In genomic region chr2:147451902-147452515, GRCh38 we compare ENCODE assay signal across 25 cellular contexts.
DNase-seq lines count a peak whose midpoint lies in the region; ATAC-seq, FAIRE-seq and TF ChIP-seq lines count a peak whose summit lies in the region.
"Had no signal": no experiment of that assay in that cellular context is flagged by ENCODE, and none has a peak within 500 bp of the region (broad histone marks: within the 10 kb centered on the region; RNA-seq: fewer than 3 reads in every experiment).

No MANE protein-coding gene starts in this region.

- no peaks in the 10 kb centered on the region for H3K36me3 ChIP-seq in A673 (ENCODE audit: insufficient read depth, low read length, poor library complexity, severe bottlenecking)
- no peaks in the 10 kb centered on the region for H3K36me3 ChIP-seq in GM23338 (ENCODE audit: insufficient read depth)
- no peaks in the 10 kb centered on the region for H3K36me3 ChIP-seq in right lobe of liver
- H3K36me3 ChIP-seq in effector memory CD4-positive, alpha-beta T cell (ENCODE audit: control insufficient read depth, insufficient read depth, low read length), result no peaks in the 10 kb centered on the region
- H3K36me3 ChIP-seq: adrenal gland, breast epithelium, sigmoid colon had no signal

- H3K36me3 Mint-ChIP-seq in GM23338 (ENCODE audit: low read depth), result no peaks in the 10 kb centered on the region
- peaks cover 2% of the 10 kb centered on the region for H3K36me3 Mint-ChIP-seq in T-helper 17 cell (ENCODE audit: low read depth)
- H3K36me3 Mint-ChIP-seq: mesothelial cell of epicardium; naive thymus-derived CD8-positive, alpha-beta T cell had no signal

- TF ChIP-seq CTCF in A673 (conservative IDR thresholded peaks at IDR 0.05; ENCODE audit: low read depth, low read length), result peak; percentile 45
- TF ChIP-seq CTCF in GM23338 (conservative IDR thresholded peaks at IDR 0.05; ENCODE audit: low read depth in 2 of 2), result peak; percentile 49 to 55
- no peak for TF ChIP-seq CTCF in coronary artery (IDR thresholded peaks at IDR 0.05)
- no peak for TF ChIP-seq CTCF in right lobe of liver (IDR thresholded peaks at IDR 0.05)

- H3K4me1 Mint-ChIP-seq in GM23338 (peaks cover 37% of the 10 kb centered on the region), T-helper 17 cell (peaks cover 14% of the 10 kb centered on the region)
- H3K4me1 Mint-ChIP-seq: activated B cell treated with CpG ODN at 0.5 μM for 24 hours had no signal

- H4K20me1 ChIP-seq in GM23338 (replicated peaks; ENCODE audit: insufficient read depth), result no peaks in the 10 kb centered on the region

- no peaks in the 10 kb centered on the region for H3K9me3 ChIP-seq in A673 (ENCODE audit: low read depth, low read length, poor library complexity, severe bottlenecking)
- no peaks in the 10 kb centered on the region for H3K9me3 ChIP-seq in T-helper 17 cell (ENCODE audit: control insufficient read depth, low read length, poor library complexity, severe bottlenecking)
- no peaks in the 10 kb centered on the region for H3K9me3 ChIP-seq in right lobe of liver
- H3K9me3 ChIP-seq in effector memory CD4-positive, alpha-beta T cell (ENCODE audit: control insufficient read depth, low read length), result no peaks in the 10 kb centered on the region
- H3K9me3 ChIP-seq: adrenal gland, breast epithelium, sigmoid colon had no signal

- no peak overlapping the region for H2AFZ ChIP-seq in GM23338
- H2AFZ ChIP-seq: parathyroid adenoma had no signal

- WGBS in right lobe of liver (ENCODE audit: insufficient coverage, low coverage, low lambda C conversion rate, missing lambda C conversion rate), result 58% methylated on average over 3 of the region's 3 CpGs

- POLR2A ChIA-PET in A673 (lab: Charles Lee; ENCODE audit: low non-redundant PET), result no interaction called here

- peak overlapping the region; percentile 84; the same call in 1 of the 2 replicates for H3K27ac Mint-ChIP-seq in GM23338
- peak overlapping the region; percentile 95 for H3K27ac Mint-ChIP-seq in T-helper 17 cell
- H3K27ac Mint-ChIP-seq: activated B cell treated with CpG ODN at 0.5 μM for 24 hours; activated T-cell treated with anti-CD3 and anti-CD28 coated beads, Interleukin-2, amount 50 U/mL, for 24 hours; mesothelial cell of epicardium; naive thymus-derived CD8-positive, alpha-beta T cell had no signal

- TF ChIP-seq POLR2A in right lobe of liver (IDR thresholded peaks at IDR 0.05), result no peak

- peak; percentile 9 for FAIRE-seq in islet of Langerhans (lab: Jason Lieb, UNC)
- FAIRE-seq: endometrium had no signal

- DNase-seq in A673 (ENCODE audit: low spot score) (peak; percentile 75), GM23338 (ENCODE audit: low spot score) (peak; percentile 18), T-helper 17 cell (no peak), coronary artery (ENCODE audit: low spot score) (no peak), right lobe of liver (no peak), COLO668 (lab: John Stamatoyannopoulos, UW; ENCODE audit: unreplicated experiment) (no peak)
- no peak for DNase-seq in effector memory CD4-positive, alpha-beta T cell
- DNase-seq: activated B cell treated with CpG ODN at 0.5 μM for 24 hours; activated naive CD4-positive, alpha-beta T cell; activated T-cell treated with anti-CD3 and anti-CD28 coated beads, Interleukin-2, amount 50 U/mL, for 24 hours; adrenal gland; C1 segment of cervical spinal cord; cortex of kidney; GOT3; MM.1S; naive thymus-derived CD8-positive, alpha-beta T cell; NCI-H446 treated with DMSO at 0.1 percent for 48 hours; sigmoid colon; substantia nigra had no signal

- H3K9me3 Mint-ChIP-seq in GM23338, result no peaks in the 10 kb centered on the region
- H3K9me3 Mint-ChIP-seq: activated B cell treated with CpG ODN at 0.5 μM for 24 hours; activated T-cell treated with anti-CD3 and anti-CD28 coated beads, Interleukin-2, amount 50 U/mL, for 24 hours; mesothelial cell of epicardium; naive thymus-derived CD8-positive, alpha-beta T cell had no signal

- H3K27me3 ChIP-seq in A673 (replicated peaks; ENCODE audit: insufficient read depth, low read depth, low read length, poor library complexity) (no peaks in the 10 kb centered on the region), GM23338 (ENCODE audit: insufficient read depth) (no peaks in the 10 kb centered on the region), right lobe of liver (no peaks in the 10 kb centered on the region)
- H3K27me3 ChIP-seq in effector memory CD4-positive, alpha-beta T cell (replicated peaks; ENCODE audit: control insufficient read depth, insufficient read depth, low read length, poor library complexity, severe bottlenecking), result no peaks in the 10 kb centered on the region
- H3K27me3 ChIP-seq: adrenal gland, breast epithelium, sigmoid colon had no signal

- ATAC-seq in GM23338 (peak; percentile 22; the same call in 2 of the 3 replicates), T-helper 17 cell (no peak), right lobe of liver (no peak)
- ATAC-seq: naive thymus-derived CD8-positive, alpha-beta T cell had no signal

- no peaks in the 10 kb centered on the region for H3F3A ChIP-seq in GM23338 (replicated peaks; ENCODE audit: low read depth)

- H3K27me3 Mint-ChIP-seq in GM23338 (ENCODE audit: insufficient read depth, low read depth, poor library complexity) (no peaks in the 10 kb centered on the region), T-helper 17 cell (no peaks in the 10 kb centered on the region)
- H3K27me3 Mint-ChIP-seq: activated B cell treated with CpG ODN at 0.5 μM for 24 hours; activated T-cell treated with anti-CD3 and anti-CD28 coated beads, Interleukin-2, amount 50 U/mL, for 24 hours had no signal

- H3K4me1 ChIP-seq in A673 (ENCODE audit: insufficient read depth, low read length, poor library complexity, severe bottlenecking), result peaks cover 63% of the 10 kb centered on the region
- peaks cover 38% of the 10 kb centered on the region for H3K4me1 ChIP-seq in GM23338 (ENCODE audit: insufficient read depth)
- H3K4me1 ChIP-seq in right lobe of liver, result no peaks in the 10 kb centered on the region
- H3K4me1 ChIP-seq in effector memory CD4-positive, alpha-beta T cell (ENCODE audit: control insufficient read depth, insufficient read depth, low read length, poor library complexity, severe bottlenecking), result peaks cover 4% of the 10 kb centered on the region
- H3K4me1 ChIP-seq: adrenal gland, breast epithelium, parathyroid adenoma had no signal

- intact Hi-C loops in A673 (cut with micrococcal nuclease; ENCODE audit: unreplicated experiment) (loop anchor here (1.0 to 10.0 kb wide), 7 partner anchors 285 to 627 kb away; partner anchors contain the start of gene ACVR2A), right lobe of liver (cut with DNase I) (no loop called here)

- BruUV-seq in A673 (replicated peaks; lab: Mats Ljungman, UMichigan), result no TSS peak

- CTCF ChIA-PET in A673 (lab: Charles Lee), result interaction anchor here (0.7 kb wide), 1 partner anchor 964 kb away, joined by 3 read pairs; no protein-coding TSS in a partner anchor

- H3K4me2 ChIP-seq in GM23338, result peak overlapping the region; percentile 54; the same call in 1 of the 2 replicates

- peak overlapping the region; percentile 92 for H3K27ac ChIP-seq in A673 (ENCODE audit: low read depth, low read length, poor library complexity, severe bottlenecking)
- no peak overlapping the region for H3K27ac ChIP-seq in GM23338 (ENCODE audit: low read depth)
- H3K27ac ChIP-seq in coronary artery, result no peak overlapping the region
- H3K27ac ChIP-seq in right lobe of liver, result no peak overlapping the region
- H3K27ac ChIP-seq in effector memory CD4-positive, alpha-beta T cell (ENCODE audit: insufficient read depth, low read length, poor library complexity, severe bottlenecking), result no peak overlapping the region
- H3K27ac ChIP-seq: adrenal gland, parathyroid adenoma, RWPE1, sigmoid colon had no signal

- peak overlapping the region; percentile 16 for H3K4me3 ChIP-seq in A673 (ENCODE audit: low read depth, low read length, poor library complexity, severe bottlenecking)
- no peak overlapping the region for H3K4me3 ChIP-seq in GM23338
- no peak overlapping the region for H3K4me3 ChIP-seq in coronary artery
- no peak overlapping the region for H3K4me3 ChIP-seq in right lobe of liver
- H3K4me3 ChIP-seq in effector memory CD4-positive, alpha-beta T cell (ENCODE audit: insufficient read depth, low read depth, low read length, poor library complexity, severe bottlenecking), result no peak overlapping the region
- H3K4me3 ChIP-seq: adrenal gland, breast epithelium, sigmoid colon had no signal

- no peak overlapping the region for H3K4me3 Mint-ChIP-seq in GM23338
- H3K4me3 Mint-ChIP-seq in T-helper 17 cell, result no peak overlapping the region
- H3K4me3 Mint-ChIP-seq: activated B cell treated with CpG ODN at 0.5 μM for 24 hours; activated T-cell treated with anti-CD3 and anti-CD28 coated beads, Interleukin-2, amount 50 U/mL, for 24 hours; mesothelial cell of epicardium; naive thymus-derived CD8-positive, alpha-beta T cell had no signal

- no peaks in the 10 kb centered on the region for H3K79me2 ChIP-seq in GM23338 (replicated peaks; ENCODE audit: insufficient read depth)
- H3K79me2 ChIP-seq: parathyroid adenoma had no signal

- H3K9me2 ChIP-seq in GM23338 (ENCODE audit: insufficient read depth), result 0 out of 2 replicates have a peak, but pooled peaks cover 4% of the 10 kb centered on the region

TF ChIP-seq in GM23338, 12 proteins besides CTCF, POLR2A, EP300 and RAD21 (continues in another document):
- no peak for TF ChIP-seq ZNF114 (CRISPR knock-in tag; IDR thresholded peaks at IDR 0.05)
- no peak for TF ChIP-seq POLR2AphosphoS5 (IDR thresholded peaks at IDR 0.05; ENCODE audit: low read depth)
- TF ChIP-seq ETS1 (IDR thresholded peaks at IDR 0.05), result no peak
- no peak for TF ChIP-seq EZH2 (IDR thresholded peaks at IDR 0.05; ENCODE audit: low read depth, unreplicated experiment)
- TF ChIP-seq JUNB (IDR thresholded peaks at IDR 0.05; ENCODE audit: unreplicated experiment), result no peak
- TF ChIP-seq ZNF331 (CRISPR knock-in tag; IDR thresholded peaks at IDR 0.05; ENCODE audit: low read depth), result no peak

Comparison
In these comparisons a context has a peak if more than half of its experiments do, and no peak if none do; other contexts are left out.
1. DNase-seq: peak in A673 (single experiment) and GM23338 (single experiment); none in T-helper 17 cell (0 of 3), coronary artery (single experiment), right lobe of liver (0 of 3), effector memory CD4-positive, alpha-beta T cell (0 of 3) and COLO668 (single experiment).
2. CTCF ChIP-seq: peak in A673 (single experiment) and GM23338 (2 of 2); none in coronary artery (single experiment) and right lobe of liver (0 of 4).